Comparison of ENCODE assay signal across 1 cellular context in the genomic region with DNA sequence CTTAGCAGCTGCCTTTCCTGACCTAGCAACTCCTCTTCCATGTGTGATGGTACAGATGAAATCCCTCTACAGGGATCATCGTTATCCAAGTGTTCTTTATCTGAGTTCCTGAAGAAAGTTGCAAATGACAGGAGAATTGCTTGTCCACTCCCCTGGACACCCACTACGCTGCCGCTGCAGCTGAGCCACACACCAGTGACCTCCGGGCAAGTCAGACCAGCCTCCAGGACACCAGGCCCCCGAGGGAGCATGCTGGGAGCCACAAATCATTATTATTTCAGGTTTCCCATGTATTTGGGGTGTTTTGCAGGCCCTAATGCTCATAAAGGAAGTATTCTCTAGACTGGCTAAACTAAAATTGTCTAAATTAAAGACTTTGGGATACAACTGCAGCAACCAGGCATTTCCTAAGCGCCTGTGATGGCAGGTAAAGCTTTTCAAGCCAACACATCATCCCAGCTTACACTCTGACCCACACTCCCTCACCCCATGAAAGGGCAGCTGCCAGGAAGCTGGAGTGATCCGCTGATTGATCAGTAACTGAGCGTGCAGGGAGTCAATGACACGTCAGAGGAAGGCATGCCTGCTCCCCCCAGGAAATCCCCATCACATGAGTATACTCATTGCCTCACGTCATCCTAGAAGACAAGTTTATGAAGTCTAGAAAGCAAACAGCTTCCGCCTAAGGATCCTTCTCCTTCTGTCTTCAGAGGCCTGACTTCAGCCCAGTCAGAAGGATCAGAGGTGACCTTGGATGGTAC.
TF ChIP-seq lines count a peak whose summit lies in the region.

No MANE protein-coding gene starts in this region.

TF ChIP-seq in HepG2, 621 proteins besides CTCF, POLR2A, EP300 and RAD21 (continued from another document):
- TF ChIP-seq ZBTB21 (CRISPR knock-in tag; IDR thresholded peaks at IDR 0.05): 0 out of 2 replicates have a peak, but pooled peaks have one; percentile 51
- TF ChIP-seq, protein P1, sequence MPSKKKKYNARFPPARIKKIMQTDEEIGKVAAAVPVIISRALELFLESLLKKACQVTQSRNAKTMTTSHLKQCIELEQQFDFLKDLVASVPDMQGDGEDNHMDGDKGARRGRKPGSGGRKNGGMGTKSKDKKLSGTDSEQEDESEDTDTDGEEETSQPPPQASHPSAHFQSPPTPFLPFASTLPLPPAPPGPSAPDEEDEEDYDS (CRISPR knock-in tag; IDR thresholded peaks at IDR 0.05): no peak
- TF ChIP-seq KMT2A (CRISPR knock-in tag; IDR thresholded peaks at IDR 0.05): no peak
- no peak for TF ChIP-seq ASH2L (IDR thresholded peaks at IDR 0.05; ENCODE audit: insufficient read length, low read depth, low read length)
- TF ChIP-seq GABPB1 (CRISPR knock-in tag; IDR thresholded peaks at IDR 0.05): no peak
- TF ChIP-seq SETDB1 (CRISPR knock-in tag; IDR thresholded peaks at IDR 0.05; ENCODE audit: borderline replicate concordance): no peak
- no peak for TF ChIP-seq ZBTB8A (CRISPR knock-in tag; IDR thresholded peaks at IDR 0.05; ENCODE audit: borderline replicate concordance, low read depth)
- TF ChIP-seq ATF1 (CRISPR knock-in tag; IDR thresholded peaks at IDR 0.05): no peak
- TF ChIP-seq, protein P2, sequence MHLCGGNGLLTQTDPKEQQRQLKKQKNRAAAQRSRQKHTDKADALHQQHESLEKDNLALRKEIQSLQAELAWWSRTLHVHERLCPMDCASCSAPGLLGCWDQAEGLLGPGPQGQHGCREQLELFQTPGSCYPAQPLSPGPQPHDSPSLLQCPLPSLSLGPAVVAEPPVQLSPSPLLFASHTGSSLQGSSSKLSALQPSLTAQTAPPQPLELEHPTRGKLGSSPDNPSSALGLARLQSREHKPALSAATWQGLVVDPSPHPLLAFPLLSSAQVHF (CRISPR knock-in tag; IDR thresholded peaks at IDR 0.05): no peak
- TF ChIP-seq CREB1 (IDR thresholded peaks at IDR 0.05): peak; percentile 84
- TF ChIP-seq CREB1 (CRISPR knock-in tag; IDR thresholded peaks at IDR 0.05): peak; percentile 56
- TF ChIP-seq, protein P3, sequence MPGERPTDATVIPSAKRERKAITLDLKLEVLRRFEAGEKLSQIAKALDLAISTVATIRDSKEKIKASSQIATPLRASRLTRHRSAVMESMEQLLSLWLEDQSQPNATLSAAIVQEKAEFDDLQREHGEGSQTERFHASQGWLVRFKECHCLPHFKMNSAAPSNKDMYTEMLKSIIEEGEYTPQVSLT (CRISPR knock-in tag; IDR thresholded peaks at IDR 0.05; ENCODE audit: borderline replicate concordance, low read depth): no peak
- TF ChIP-seq, protein P4, sequence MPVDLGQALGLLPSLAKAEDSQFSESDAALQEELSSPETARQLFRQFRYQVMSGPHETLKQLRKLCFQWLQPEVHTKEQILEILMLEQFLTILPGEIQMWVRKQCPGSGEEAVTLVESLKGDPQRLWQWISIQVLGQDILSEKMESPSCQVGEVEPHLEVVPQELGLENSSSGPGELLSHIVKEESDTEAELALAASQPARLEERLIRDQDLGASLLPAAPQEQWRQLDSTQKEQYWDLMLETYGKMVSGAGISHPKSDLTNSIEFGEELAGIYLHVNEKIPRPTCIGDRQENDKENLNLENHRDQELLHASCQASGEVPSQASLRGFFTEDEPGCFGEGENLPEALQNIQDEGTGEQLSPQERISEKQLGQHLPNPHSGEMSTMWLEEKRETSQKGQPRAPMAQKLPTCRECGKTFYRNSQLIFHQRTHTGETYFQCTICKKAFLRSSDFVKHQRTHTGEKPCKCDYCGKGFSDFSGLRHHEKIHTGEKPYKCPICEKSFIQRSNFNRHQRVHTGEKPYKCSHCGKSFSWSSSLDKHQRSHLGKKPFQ (CRISPR knock-in tag; IDR thresholded peaks at IDR 0.05; ENCODE audit: insufficient replicate concordance): no peak
- no peak for TF ChIP-seq MIER3 (CRISPR knock-in tag; IDR thresholded peaks at IDR 0.05; ENCODE audit: borderline replicate concordance)
- TF ChIP-seq KDM3A (CRISPR knock-in tag; IDR thresholded peaks at IDR 0.05; ENCODE audit: low read depth): no peak
- TF ChIP-seq ZNF337 (CRISPR knock-in tag; IDR thresholded peaks at IDR 0.05; ENCODE audit: borderline replicate concordance, low read depth): no peak
